Comparison of ENCODE assay signal across 10 cellular contexts in genomic region chr12:121782616-121782966, GRCh38. TPM values are rescaled to one million over a fixed set of nuclear protein-coding genes. Genes with fewer than 3 reads are reported as not detected.
DNase-seq lines count a peak whose midpoint lies in the region; ATAC-seq, FAIRE-seq and TF ChIP-seq lines count a peak whose summit lies in the region.
"Had no signal": no experiment of that assay in that cellular context is flagged by ENCODE, and none has a peak within 500 bp of the region (broad histone marks: within the 10 kb centered on the region; RNA-seq: fewer than 3 reads in every experiment).

No MANE protein-coding gene starts in this region.

- H3K27ac ChIP-seq in CD4-positive, alpha-beta T cell (ENCODE audit: low read depth, low read length): peak overlapping the region; percentile 85
- H3K27ac ChIP-seq in astrocyte (ENCODE audit: low read depth, low read length): peak overlapping the region; percentile 42
- peak overlapping the region; percentile 75 for H3K27ac ChIP-seq in rectal smooth muscle tissue (ENCODE audit: low read depth, low read length)

- no peaks in the 10 kb centered on the region for H3K27me3 Mint-ChIP-seq in CD4-positive, alpha-beta T cell
- H3K27me3 Mint-ChIP-seq in astrocyte (ENCODE audit: low read depth, unreplicated experiment): no peaks in the 10 kb centered on the region

- peaks cover 83% of the 10 kb centered on the region for H3K36me3 Mint-ChIP-seq in CD4-positive, alpha-beta T cell (ENCODE audit: low read depth)
- H3K36me3 Mint-ChIP-seq in astrocyte (ENCODE audit: low read depth, unreplicated experiment): peaks cover 6% of the 10 kb centered on the region

- H2AFZ ChIP-seq in astrocyte (ENCODE audit: low read depth, low read length): no peak overlapping the region

- H3K4me1 ChIP-seq in astrocyte (ENCODE audit: insufficient read depth, low read length) (peaks cover 35% of the 10 kb centered on the region), rectal smooth muscle tissue (ENCODE audit: control insufficient read depth, insufficient read depth, low read length) (peaks cover 4% of the 10 kb centered on the region)

- peak overlapping the region; percentile 97 for H3K27ac Mint-ChIP-seq in CD4-positive, alpha-beta T cell
- peak overlapping the region; percentile 92 for H3K27ac Mint-ChIP-seq in astrocyte (ENCODE audit: unreplicated experiment)

- H3K4me3 ChIP-seq in astrocyte (ENCODE audit: insufficient read depth, low read depth, low read length) (no peak overlapping the region), rectal smooth muscle tissue (ENCODE audit: low read length) (no peak overlapping the region)

- no peak for ATAC-seq in CD4-positive, alpha-beta T cell (ENCODE audit: poor library complexity)
- ATAC-seq in HG02678 (IDR thresholded peaks at IDR 0.05; ENCODE audit: unreplicated experiment): peak; percentile 20
- no peak for ATAC-seq in HG03439 (IDR thresholded peaks at IDR 0.05; ENCODE audit: unreplicated experiment)

- H4K20me1 ChIP-seq in astrocyte (ENCODE audit: insufficient read depth, low read length): peaks cover 11% of the 10 kb centered on the region

- POLR2A ChIA-PET in CD4-positive, alpha-beta T cell (lab: Charles Lee): interaction anchor here (1.1 to 33.0 kb wide), 3 partner anchors 21 to 202 kb away, joined by 3 to 1869 read pairs (median 3); partner anchors contain the start of genes KDM2B, RHOF and SETD1B

- H3K4me3 Mint-ChIP-seq in CD4-positive, alpha-beta T cell: peak overlapping the region; percentile 82
- peak overlapping the region; percentile 57 for H3K4me3 Mint-ChIP-seq in astrocyte (ENCODE audit: unreplicated experiment)

- TF ChIP-seq CTCF in CD4-positive, alpha-beta T cell (IDR thresholded peaks at IDR 0.05): no peak
- no peak for TF ChIP-seq CTCF in astrocyte (IDR thresholded peaks at IDR 0.05; ENCODE audit: insufficient read depth, low read depth, low read length)

- CTCF ChIA-PET in CD4-positive, alpha-beta T cell (lab: Charles Lee): interaction anchor here (0.6 to 6.7 kb wide), 4 partner anchors 11 to 1002 kb away, joined by 3 to 166 read pairs (median 8); partner anchors contain the start of genes PSMD9 and RHOF

- peak overlapping the region; percentile 27 for H3K9ac ChIP-seq in astrocyte (ENCODE audit: low read length)
- no peak overlapping the region for H3K9ac ChIP-seq in rectal smooth muscle tissue (ENCODE audit: low read length)

- H3K27me3 ChIP-seq in CD4-positive, alpha-beta T cell (ENCODE audit: control insufficient read depth, insufficient read depth, low read length): no peaks in the 10 kb centered on the region
- H3K27me3 ChIP-seq in astrocyte (ENCODE audit: insufficient read depth, low read length): no peaks in the 10 kb centered on the region
- H3K27me3 ChIP-seq in rectal smooth muscle tissue (ENCODE audit: control insufficient read depth, insufficient read depth, low read length): no peaks in the 10 kb centered on the region

- DNase-seq in CD4-positive, alpha-beta T cell: no peak
- DNase-seq in astrocyte (ENCODE audit: low read depth) (no peak), NOMO-1 treated with dmso at 0.1 percent for 144 hours (lab: John Stamatoyannopoulos, UW; ENCODE audit: unreplicated experiment) (no peak), activated gamma-delta T cell treated with Interleukin-2 at 50 U/mL for 16 hours (no peak), AG08395 (ENCODE audit: low spot score) (no peak)
- DNase-seq: effector CD8-positive, alpha-beta T cell; NCI-H1436 had no signal

- H3K4me1 Mint-ChIP-seq in CD4-positive, alpha-beta T cell (ENCODE audit: low read depth): peaks cover 65% of the 10 kb centered on the region
- H3K4me1 Mint-ChIP-seq in astrocyte (ENCODE audit: low read depth, unreplicated experiment): peaks cover 31% of the 10 kb centered on the region

- no peak for FAIRE-seq in astrocyte (lab: Jason Lieb, UNC)

- peak overlapping the region; percentile 60 for H3K4me2 ChIP-seq in astrocyte (ENCODE audit: low read length)

- H3K9me3 ChIP-seq in CD4-positive, alpha-beta T cell (ENCODE audit: control insufficient read depth, low read length): no peaks in the 10 kb centered on the region
- H3K9me3 ChIP-seq in astrocyte (ENCODE audit: insufficient read depth, low read depth, low read length): no peaks in the 10 kb centered on the region

- no peaks in the 10 kb centered on the region for H3K79me2 ChIP-seq in astrocyte (ENCODE audit: insufficient read depth, low read length)

- intact Hi-C loops in CD4-positive, alpha-beta T cell (cut with DNase I, micrococcal nuclease): loop anchor here in 1 of 2 experiments (10.0 kb wide), 1 partner anchor 248 kb away; no protein-coding TSS in a partner anchor

- H3K36me3 ChIP-seq in astrocyte (ENCODE audit: insufficient read depth, low read length) (peaks cover 4% of the 10 kb centered on the region), rectal smooth muscle tissue (ENCODE audit: control insufficient read depth, insufficient read depth, low read length) (peaks cover 2% of the 10 kb centered on the region)

- no peaks in the 10 kb centered on the region for H3K9me3 Mint-ChIP-seq in CD4-positive, alpha-beta T cell
- no peaks in the 10 kb centered on the region for H3K9me3 Mint-ChIP-seq in astrocyte (ENCODE audit: unreplicated experiment)

RNA-seq across cellular contexts. Expression of gene RHOF, which starts 10.9 kb away (rescaled TPM):
- total RNA-seq in CD4-positive, alpha-beta T cell: 100 to 1,000 TPM; 155 to 164 TPM
- total RNA-seq in astrocyte: 28.0 and 31.9 TPM in 2 replicates

RNA-seq across cellular contexts. Expression of gene SETD1B, which starts 21.2 kb away (rescaled TPM):
- total RNA-seq in CD4-positive, alpha-beta T cell: 100 to 1,000 TPM; 146 to 151 TPM
- 20.9 and 24.0 TPM in 2 replicates for total RNA-seq in astrocyte
